In the genomic region with DNA sequence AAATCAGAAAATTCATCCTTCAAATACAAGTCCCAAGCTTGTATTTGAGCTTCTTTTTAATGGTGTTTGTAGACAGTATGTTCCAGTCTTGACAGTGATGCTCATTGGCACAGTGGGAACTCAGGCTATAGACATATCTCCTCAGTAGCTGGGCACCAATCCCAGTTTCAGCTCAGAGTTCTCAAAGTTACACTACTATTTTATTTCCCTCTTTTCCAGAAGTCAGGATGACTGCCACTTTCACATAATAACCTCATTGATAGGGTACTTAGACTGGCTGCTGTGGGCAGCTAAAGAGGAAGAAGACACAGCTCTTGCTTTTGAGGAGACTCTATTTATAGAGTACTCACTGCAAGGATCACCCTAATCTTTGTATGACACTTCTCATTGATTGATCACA, we compare ENCODE assay signal across 11 cellular contexts. TPM values are rescaled to one million over a fixed set of nuclear protein-coding genes. Genes with fewer than 3 reads are reported as not detected.
DNase-seq lines count a peak whose midpoint lies in the region; ATAC-seq and TF ChIP-seq lines count a peak whose summit lies in the region.
"Had no signal": no experiment of that assay in that cellular context is flagged by ENCODE, and none has a peak within 500 bp of the region (broad histone marks: within the 10 kb centered on the region; RNA-seq: fewer than 3 reads in every experiment).

No MANE protein-coding gene starts in this region.

- dilution Hi-C loops in mammary epithelial cell (cut with HindIII; ENCODE audit: low sequenced_read_pairs), result no loop called here

- H3K79me2 ChIP-seq in mammary epithelial cell (ENCODE audit: insufficient read depth, low read length) (peaks cover 72% of the 10 kb centered on the region), neural progenitor cell (ENCODE audit: low read depth) (peaks cover 69% of the 10 kb centered on the region)

- BruUV-seq in mammary epithelial cell (replicated peaks; lab: Mats Ljungman, UMichigan), result no TSS peak

- H3K27ac Mint-ChIP-seq in neural progenitor cell, result no peak overlapping the region

- peak overlapping the region; percentile 99 for H3K4me3 Mint-ChIP-seq in neural progenitor cell

- H2AFZ ChIP-seq in mammary epithelial cell (ENCODE audit: low read depth, low read length) (no peak overlapping the region), neural progenitor cell (replicated peaks) (no peak overlapping the region)

- no peaks in the 10 kb centered on the region for H3K9me3 Mint-ChIP-seq in neural progenitor cell

- H3K4me2 ChIP-seq in mammary epithelial cell (ENCODE audit: insufficient read depth, low read depth, low read length), result peak overlapping the region; percentile 90
- H3K4me2 ChIP-seq in neural progenitor cell, result peak overlapping the region; percentile 92

- in situ Hi-C loops in mammary epithelial cell (cut with MboI; ENCODE audit: low sequenced_read_pairs in 2 of 2), result loop anchor here in 1 of 2 donors (5.0 to 25.0 kb wide), 2 partner anchors 35 to 340 kb away; no protein-coding TSS in a partner anchor

- peaks cover 4% of the 10 kb centered on the region for H3K36me3 Mint-ChIP-seq in neural progenitor cell

- H3K4me3 ChIP-seq in NB4 (ENCODE audit: low read depth, low read length) (peak overlapping the region; percentile 96), mammary epithelial cell (replicated peaks in 1 of 3; ENCODE audit: insufficient read depth in 1 of 3, low read depth in 2 of 3, low read length in 3 of 3) (no peak overlapping the region), neural progenitor cell (no peak overlapping the region)

- H3K4me1 Mint-ChIP-seq in neural progenitor cell, result peaks cover 29% of the 10 kb centered on the region

- H3K27ac ChIP-seq in mammary epithelial cell (ENCODE audit: insufficient read depth, low read depth, low read length), result no peak overlapping the region
- H3K27ac ChIP-seq in neural progenitor cell, result no peak overlapping the region

- peaks cover 7% of the 10 kb centered on the region for H3F3A ChIP-seq in neural progenitor cell (ENCODE audit: low read depth)

- H3K36me3 ChIP-seq in mammary epithelial cell (ENCODE audit: insufficient read depth, low read length) (no peaks in the 10 kb centered on the region), neural progenitor cell (no peaks in the 10 kb centered on the region)

- intact Hi-C loops in mammary epithelial cell (cut with micrococcal nuclease), result loop anchor here (5.0 kb wide), 1 partner anchor 50 kb away; no protein-coding TSS in a partner anchor

- H3K27me3 Mint-ChIP-seq in neural progenitor cell (ENCODE audit: insufficient read depth, low read depth), result peaks cover 10% of the 10 kb centered on the region

- H3K27me3 ChIP-seq in mammary epithelial cell (ENCODE audit: insufficient read depth, low read length) (no peaks in the 10 kb centered on the region), neural progenitor cell (peaks cover 13% of the 10 kb centered on the region)

- ATAC-seq in HG03175 (IDR thresholded peaks at IDR 0.05; ENCODE audit: unreplicated experiment), result no peak

- DNase-seq in NCI-H446 treated with DMSO at 0.1 percent for 48 hours (lab: John Stamatoyannopoulos, UW) (peak; percentile 6), NCI-H446 (lab: John Stamatoyannopoulos, UW) (no peak), NB4 (ENCODE audit: low read depth) (no peak), mammary epithelial cell (no peak), neural progenitor cell (ENCODE audit: low spot score) (no peak), NCI-H2081 treated with DMSO at 0.1 percent for 48 hours (lab: John Stamatoyannopoulos, UW) (no peak), AG08396 (ENCODE audit: low spot score) (no peak)
- DNase-seq: 8988T, cortex of kidney had no signal

- H3K4me1 ChIP-seq in mammary epithelial cell (ENCODE audit: insufficient read depth, low read length) (peaks cover 32% of the 10 kb centered on the region), neural progenitor cell (peaks cover 13% of the 10 kb centered on the region)

- H3K9ac ChIP-seq in mammary epithelial cell (ENCODE audit: insufficient read depth, low read length) (no peak overlapping the region), neural progenitor cell (no peak overlapping the region)

- H4K20me1 ChIP-seq in mammary epithelial cell (ENCODE audit: insufficient read depth, low read length) (no peaks in the 10 kb centered on the region), neural progenitor cell (ENCODE audit: low read depth) (peaks cover 34% of the 10 kb centered on the region)

- TF ChIP-seq CTCF in NB4 (IDR thresholded peaks at IDR 0.05; ENCODE audit: low read depth, low read length), result no peak
- no peak for TF ChIP-seq CTCF in mammary epithelial cell (conservative IDR thresholded peaks at IDR 0.05 in 1 of 2, IDR thresholded peaks at IDR 0.05 in 1 of 2; ENCODE audit: extremely low read depth in 1 of 2, insufficient read depth in 1 of 2, low read depth in 1 of 2, low read length in 2 of 2)
- TF ChIP-seq CTCF in neural progenitor cell (IDR thresholded peaks at IDR 0.05), result no peak

- no peak for TF ChIP-seq POLR2A in NB4 (IDR thresholded peaks at IDR 0.05; ENCODE audit: extremely low read depth, insufficient read length)

- H3K9me3 ChIP-seq in mammary epithelial cell (replicated peaks; ENCODE audit: insufficient read depth, low read length) (no peaks in the 10 kb centered on the region), neural progenitor cell (ENCODE audit: low read depth) (no peaks in the 10 kb centered on the region)

- CTCF ChIA-PET in mammary epithelial cell (lab: Charles Lee; ENCODE audit: low non-redundant PET), result no interaction called here

RNA-seq across cellular contexts. Expression of a gene that starts 2.4 kb away (rescaled TPM):
- total RNA-seq in mammary epithelial cell, result 10 to 100 TPM; 37.8 to 49.4 TPM
- polyA plus RNA-seq in mammary epithelial cell, result 24.0 TPM
- 99.3 TPM for polyA minus RNA-seq in mammary epithelial cell
- 23.5 and 37.9 TPM in 2 replicates for total RNA-seq in neural progenitor cell (ENCODE audit: low replicate concordance)

RNA-seq across cellular contexts. Expression of a gene that starts 6.4 kb away (rescaled TPM):
- total RNA-seq in mammary epithelial cell (not detected), neural progenitor cell (ENCODE audit: low replicate concordance) (0.46 TPM in 1 of 2 replicates, not detected in the other)
- not detected for polyA plus RNA-seq in mammary epithelial cell
- polyA minus RNA-seq in mammary epithelial cell, result not detected

RNA-seq across cellular contexts. Expression of a gene that starts 21.6 kb away (rescaled TPM):
- total RNA-seq in mammary epithelial cell, result under 1 TPM; 0.17 to 0.45 TPM
- 1.2 TPM for polyA plus RNA-seq in mammary epithelial cell
- polyA minus RNA-seq in mammary epithelial cell, result 15.7 TPM
- total RNA-seq in neural progenitor cell (ENCODE audit: low replicate concordance), result 0.40 TPM in 1 of 2 replicates, not detected in the other
- total RNA-seq: pulmonary artery endothelial cell had no signal
